26 cellular contexts compared by ENCODE assay signal in the genomic region with DNA sequence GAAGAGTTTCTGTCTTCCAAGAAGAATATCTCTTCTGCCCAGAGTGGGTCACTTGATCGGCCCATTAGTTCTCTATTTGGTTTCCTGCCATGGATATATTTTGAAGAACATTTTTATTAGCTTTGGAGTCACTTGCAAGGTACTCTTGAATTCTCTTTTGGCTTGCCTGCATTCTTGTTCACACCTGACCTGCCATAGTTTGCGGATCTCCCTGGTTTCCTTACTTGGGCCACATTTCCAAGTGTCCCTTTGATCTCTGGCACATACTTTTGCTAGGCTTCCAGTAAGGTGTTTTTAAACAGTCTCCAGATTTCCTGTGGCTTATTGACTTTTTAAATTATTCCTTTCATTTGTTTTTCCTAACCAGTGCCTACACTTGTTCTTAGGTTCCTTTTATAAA.
"Had no signal": no experiment of that assay in that cellular context is flagged by ENCODE, and none has a peak within 500 bp of the region (broad histone marks: within the 10 kb centered on the region; RNA-seq: fewer than 3 reads in every experiment).

No MANE protein-coding gene starts in this region.

- H3K9me3 Mint-ChIP-seq: natural killer cell treated with Interleukin-12 subunit alpha and Interleukin-12 subunit beta and Interleukin-15 and Interleukin-18, amount 100 ng/mL, for 72 hours; stimulated activated effector memory CD8-positive, alpha-beta T cell treated with anti-CD3 and anti-CD28 coated beads, Interleukin-12 subunit alpha, Interleukin-12 subunit beta, amount 100 ng/mL, for 72 hours; stimulated activated naive B cell treated with anti-CD40 and anti-IgM and Interleukin-4, amounts not matched to agents 10 μg/mL and 1 μg/mL and 100 μg/mL, for 72 hours; type B pancreatic cell had no signal

- H3K36me3 Mint-ChIP-seq: natural killer cell treated with Interleukin-12 subunit alpha and Interleukin-12 subunit beta and Interleukin-15 and Interleukin-18, amount 100 ng/mL, for 72 hours; stimulated activated effector memory CD8-positive, alpha-beta T cell treated with anti-CD3 and anti-CD28 coated beads, Interleukin-12 subunit alpha, Interleukin-12 subunit beta, amount 100 ng/mL, for 72 hours; stimulated activated naive B cell treated with anti-CD40 and anti-IgM and Interleukin-4, amounts not matched to agents 10 μg/mL and 1 μg/mL and 100 μg/mL, for 72 hours; type B pancreatic cell had no signal

- H3K27me3 ChIP-seq: neutrophil, pancreas, right lobe of liver, sigmoid colon, stomach, tibial artery, transverse colon, vagina had no signal

- H3K36me3 ChIP-seq: neutrophil, pancreas, right lobe of liver, sigmoid colon, stomach, thoracic aorta, tibial artery, transverse colon, vagina had no signal

- H3K9me3 ChIP-seq: neutrophil, pancreas, psoas muscle, right lobe of liver, sigmoid colon, stomach, thoracic aorta, tibial artery, transverse colon, vagina had no signal

- H3K4me1 ChIP-seq: pancreas, psoas muscle, right lobe of liver, stomach, transverse colon, vagina had no signal

- ATAC-seq: naive thymus-derived CD8-positive, alpha-beta T cell; natural killer cell treated with Interleukin-12 subunit alpha and Interleukin-12 subunit beta and Interleukin-15 and Interleukin-18, amount 100 ng/mL, for 72 hours; pancreas; psoas muscle; right cardiac atrium; right lobe of liver; stimulated activated effector memory CD8-positive, alpha-beta T cell treated with anti-CD3 and anti-CD28 coated beads, Interleukin-12 subunit alpha, Interleukin-12 subunit beta, amount 100 ng/mL, for 72 hours; stimulated activated naive B cell treated with anti-CD40 and anti-IgM and Interleukin-4, amounts not matched to agents 10 μg/mL and 1 μg/mL and 100 μg/mL, for 72 hours had no signal

- DNase-seq: naive thymus-derived CD8-positive, alpha-beta T cell; nephron progenitor cell; nucleus accumbens; pancreas; psoas muscle; right cardiac atrium; right lobe of liver; sigmoid colon; small intestine; stimulated activated CD4-positive, alpha-beta T cell treated with anti-CD3 and anti-CD28 coated beads, Interleukin-15, amount 100 ng/mL, for 24 hours; stimulated activated CD4-positive, alpha-beta T cell treated with anti-CD3 and anti-CD28 coated beads, Interleukin-2, amount 100 ng/mL, for 24 hours; stimulated activated CD4-positive, alpha-beta T cell treated with anti-CD3 and anti-CD28 coated beads, Interleukin-2, amount 100 ng/mL, for 48 hours; stimulated activated CD4-positive, alpha-beta T cell treated with anti-CD3 and anti-CD28 coated beads, Interleukin-4, amount 100 ng/mL, for 24 hours; stimulated activated naive B cell treated with anti-CD40 and anti-IgM and Interleukin-4, amounts not matched to agents 10 μg/mL and 1 μg/mL and 100 μg/mL, for 72 hours; stimulated activated naive CD4-positive, alpha-beta T cell treated with Interleukin-2 at 50 U/mL for 16 hours; stomach; tibial artery; transverse colon had no signal

- H3K27ac Mint-ChIP-seq: naive thymus-derived CD8-positive, alpha-beta T cell; natural killer cell treated with Interleukin-12 subunit alpha and Interleukin-12 subunit beta and Interleukin-15 and Interleukin-18, amount 100 ng/mL, for 72 hours; nephron progenitor cell; stimulated activated effector memory CD8-positive, alpha-beta T cell treated with anti-CD3 and anti-CD28 coated beads, Interleukin-12 subunit alpha, Interleukin-12 subunit beta, amount 100 ng/mL, for 72 hours; stimulated activated naive B cell treated with anti-CD40 and anti-IgM and Interleukin-4, amounts not matched to agents 10 μg/mL and 1 μg/mL and 100 μg/mL, for 72 hours; stimulated activated naive CD8-positive, alpha-beta T cell treated with anti-CD3 and anti-CD28 coated beads, Interleukin-15, Interleukin-2, amounts not matched to agents 100 ng/mL and 50 ng/mL, for 24 hours; type B pancreatic cell had no signal

- H3K4me3 Mint-ChIP-seq: naive thymus-derived CD8-positive, alpha-beta T cell; natural killer cell treated with Interleukin-12 subunit alpha and Interleukin-12 subunit beta and Interleukin-15 and Interleukin-18, amount 100 ng/mL, for 72 hours; nephron progenitor cell; neural crest cell; stimulated activated effector memory CD8-positive, alpha-beta T cell treated with anti-CD3 and anti-CD28 coated beads, Interleukin-12 subunit alpha, Interleukin-12 subunit beta, amount 100 ng/mL, for 72 hours; stimulated activated naive B cell treated with anti-CD40 and anti-IgM and Interleukin-4, amounts not matched to agents 10 μg/mL and 1 μg/mL and 100 μg/mL, for 72 hours; stimulated activated naive CD8-positive, alpha-beta T cell treated with anti-CD3 and anti-CD28 coated beads, Interleukin-15, Interleukin-2, amounts not matched to agents 100 ng/mL and 50 ng/mL, for 24 hours; type B pancreatic cell had no signal

- H3K4me3 ChIP-seq: pancreas, psoas muscle, right lobe of liver, sigmoid colon, stomach, thoracic aorta, tibial artery, transverse colon, vagina had no signal

- H3K27ac ChIP-seq: neutrophil, pancreas, psoas muscle, right lobe of liver, sigmoid colon, stomach, thoracic aorta, tibial artery, transverse colon, vagina had no signal

- H3K4me1 Mint-ChIP-seq: naive thymus-derived CD8-positive, alpha-beta T cell; nephron progenitor cell; neural crest cell; stimulated activated effector memory CD8-positive, alpha-beta T cell treated with anti-CD3 and anti-CD28 coated beads, Interleukin-12 subunit alpha, Interleukin-12 subunit beta, amount 100 ng/mL, for 72 hours; stimulated activated naive B cell treated with anti-CD40 and anti-IgM and Interleukin-4, amounts not matched to agents 10 μg/mL and 1 μg/mL and 100 μg/mL, for 72 hours had no signal
